ENCODE assay signal across 11 cellular contexts in genomic region chr3:72077473-72078259, GRCh38.
DNase-seq lines count a peak whose midpoint lies in the region; ATAC-seq and TF ChIP-seq lines count a peak whose summit lies in the region.
"Had no signal": no experiment of that assay in that cellular context is flagged by ENCODE, and none has a peak within 500 bp of the region (broad histone marks: within the 10 kb centered on the region; RNA-seq: fewer than 3 reads in every experiment).

No MANE protein-coding gene starts in this region.

- H3K27me3 ChIP-seq in mucosa of rectum (ENCODE audit: control insufficient read depth in 2 of 2, insufficient read depth in 2 of 2, low read length in 2 of 2), result no peaks in the 10 kb centered on the region

- ATAC-seq in GM19043 (IDR thresholded peaks at IDR 0.05; ENCODE audit: low read depth, unreplicated experiment) (peak; percentile 52), HG02678 (IDR thresholded peaks at IDR 0.05; ENCODE audit: unreplicated experiment) (peak; percentile 56), sciatic nerve (no peak)
- ATAC-seq: activated T-cell treated with anti-CD3 and anti-CD28 coated beads, Interleukin-2, amount 50 U/mL, for 72 hours; HCT116 had no signal

- no peak for TF ChIP-seq CTCF in GM13977 (IDR thresholded peaks at IDR 0.05; ENCODE audit: extremely low read depth, insufficient read depth, missing control alignments)

- no peak overlapping the region for H3K9ac ChIP-seq in mucosa of rectum (ENCODE audit: low read depth in 1 of 2, low read length in 2 of 2)

- no peaks in the 10 kb centered on the region for H3K36me3 ChIP-seq in mucosa of rectum (ENCODE audit: control insufficient read depth in 2 of 2, insufficient read depth in 2 of 2, low read length in 2 of 2)

- H3K27ac ChIP-seq in mucosa of rectum (ENCODE audit: low read depth in 2 of 2, low read length in 2 of 2) (peak overlapping the region; percentile 7 to 16), substantia nigra (ENCODE audit: low read depth, low read length, poor library complexity, severe bottlenecking) (no peak overlapping the region)

- intact Hi-C loops in sciatic nerve (cut with DNase I), result no loop called here

- DNase-seq in Jurkat, Clone E6-1 (ENCODE audit: low read depth, low spot score), result peak; percentile 40
- DNase-seq in sciatic nerve (ENCODE audit: low spot score) (no peak), NCI-H446 treated with DMSO at 0.1 percent for 48 hours (lab: John Stamatoyannopoulos, UW) (no peak), GM13977 (ENCODE audit: low spot score) (no peak), substantia nigra (lab: John Stamatoyannopoulos, UW) (no peak)
- DNase-seq: activated T-cell treated with anti-CD3 and anti-CD28 coated beads, Interleukin-2, amount 50 U/mL, for 72 hours; hippocampal formation had no signal

- peaks cover 4 to 7% of the 10 kb centered on the region in 2 donors for H3K4me1 ChIP-seq in mucosa of rectum (ENCODE audit: control insufficient read depth in 2 of 2, insufficient read depth in 2 of 2, low read length in 2 of 2)

- peaks cover 3 to 6% of the 10 kb centered on the region in 2 donors for H3K9me3 ChIP-seq in mucosa of rectum (ENCODE audit: control insufficient read depth in 2 of 2, low read length in 2 of 2)

- H3K4me3 ChIP-seq in Jurkat, Clone E6-1 (ENCODE audit: low read length), result no peak overlapping the region
- no peak overlapping the region for H3K4me3 ChIP-seq in mucosa of rectum (ENCODE audit: low read length in 2 of 2)

- in situ Hi-C loops in GM13977 (cut with MboI; ENCODE audit: low pct_unique_long_range_greater_than_20kb, low sequenced_read_pairs, unreplicated experiment), result loop anchor here (25.0 kb wide), 2 partner anchors 185 to 360 kb away; partner anchors contain the start of gene RYBP
